ENCODE assay signal across 8 cellular contexts in genomic region chr15:67839358-67839928, GRCh38. TPM values are rescaled to one million over a fixed set of nuclear protein-coding genes. Genes with fewer than 3 reads are reported as not detected.
DNase-seq lines count a peak whose midpoint lies in the region; ATAC-seq, FAIRE-seq and TF ChIP-seq lines count a peak whose summit lies in the region.

No MANE protein-coding gene starts in this region.

- peak overlapping the region; percentile 93 for H3K4me2 ChIP-seq in A549
- H3K4me2 ChIP-seq in mammary epithelial cell (ENCODE audit: insufficient read depth, low read depth, low read length): peak overlapping the region; percentile 91

- FAIRE-seq in A549 (lab: Jason Lieb, UNC): no peak

- peak overlapping the region; percentile 98 for H3K27ac Mint-ChIP-seq in stimulated activated naive CD8-positive, alpha-beta T cell treated with anti-CD3 and anti-CD28 coated beads, Interleukin-15, Interleukin-2, amounts not matched to agents 100 ng/mL and 50 ng/mL, for 24 hours

- peak overlapping the region; percentile 89 for H3K4me3 Mint-ChIP-seq in stimulated activated naive CD8-positive, alpha-beta T cell treated with anti-CD3 and anti-CD28 coated beads, Interleukin-15, Interleukin-2, amounts not matched to agents 100 ng/mL and 50 ng/mL, for 24 hours

- TF ChIP-seq EP300 in A549 (IDR thresholded peaks at IDR 0.05): no peak

- peaks cover 22% of the 10 kb centered on the region for H3K27me3 Mint-ChIP-seq in stimulated activated naive CD8-positive, alpha-beta T cell treated with anti-CD3 and anti-CD28 coated beads, Interleukin-15, Interleukin-2, amounts not matched to agents 100 ng/mL and 50 ng/mL, for 24 hours

- H3K9me3 ChIP-seq in A549 (no peaks in the 10 kb centered on the region), mammary epithelial cell (replicated peaks; ENCODE audit: insufficient read depth, low read length) (no peaks in the 10 kb centered on the region)

- H3K36me3 ChIP-seq in mammary epithelial cell (ENCODE audit: insufficient read depth, low read length): no peaks in the 10 kb centered on the region

- BruUV-seq in mammary epithelial cell (replicated peaks; lab: Mats Ljungman, UMichigan): TSS peak; percentile 95

- peak; percentile 62 to 68 for ATAC-seq in A549

- dilution Hi-C loops in mammary epithelial cell (cut with HindIII; ENCODE audit: low sequenced_read_pairs): no loop called here

- CTCF ChIA-PET in A549 (lab: Yijun Ruan, JAX): interaction anchor here (1.0 to 5.3 kb wide), 2 partner anchors 381 to 893 kb away, joined by 3 to 67 read pairs; no protein-coding TSS in a partner anchor
- CTCF ChIA-PET in mammary epithelial cell (lab: Charles Lee; ENCODE audit: low non-redundant PET): interaction anchor here (0.5 kb wide), 1 partner anchor 895 kb away, joined by 4 read pairs; no protein-coding TSS in a partner anchor

- TF ChIP-seq RAD21 in A549 (conservative IDR thresholded peaks at IDR 0.05 in 1 of 2, IDR thresholded peaks at IDR 0.05 in 1 of 2): 0 out of 5 replicates have a peak, but pooled peaks of 1 of the 2 experiments have one; percentile 7

- H3K9ac ChIP-seq in mammary epithelial cell (ENCODE audit: insufficient read depth, low read length): peak overlapping the region; percentile 80

- H3K9me3 Mint-ChIP-seq in stimulated activated naive CD8-positive, alpha-beta T cell treated with anti-CD3 and anti-CD28 coated beads, Interleukin-15, Interleukin-2, amounts not matched to agents 100 ng/mL and 50 ng/mL, for 24 hours: no peaks in the 10 kb centered on the region

- 6% methylated on average over 12 of the region's 12 CpGs for WGBS in A549 (ENCODE audit: missing lambda C conversion rate)
- WGBS in mammary epithelial cell (ENCODE audit: low coverage, missing lambda C conversion rate): 4% methylated on average over 12 of the region's 12 CpGs

- TF ChIP-seq POLR2A in A549 (IDR thresholded peaks at IDR 0.05; ENCODE audit: low read length): no peak

- TF ChIP-seq CTCF in A549 (IDR thresholded peaks at IDR 0.05) (no peak; the same call in 2 of the 3 replicates), GM12875 (IDR thresholded peaks at IDR 0.05; ENCODE audit: borderline replicate concordance, insufficient read depth, low read depth, low read length) (no peak), mammary epithelial cell (conservative IDR thresholded peaks at IDR 0.05 in 1 of 2, IDR thresholded peaks at IDR 0.05 in 1 of 2; ENCODE audit: extremely low read depth in 1 of 2, insufficient read depth in 1 of 2, low read depth in 1 of 2, low read length in 2 of 2) (no peak)

- H3K79me2 ChIP-seq in mammary epithelial cell (ENCODE audit: insufficient read depth, low read length): no peaks in the 10 kb centered on the region

- peak; percentile 76 to 94 for DNase-seq in A549 (ENCODE audit: low read depth in 1 of 2, low spot score in 1 of 2)
- peak; percentile 64 for DNase-seq in HT1080 (ENCODE audit: low read depth)
- DNase-seq in RKO (ENCODE audit: low spot score): peak; percentile 67
- DNase-seq in mammary epithelial cell: peak; percentile 66
- peak; percentile 69 for DNase-seq in kidney tubule cell (ENCODE audit: low spot score)
- DNase-seq in NK-92 (lab: John Stamatoyannopoulos, UW; ENCODE audit: unreplicated experiment): no peak

- intact Hi-C loops in mammary epithelial cell (cut with micrococcal nuclease): loop anchor here (5.0 to 10.0 kb wide), 5 partner anchors 317 to 792 kb away; partner anchors contain the start of gene C15orf61

- H2AFZ ChIP-seq in mammary epithelial cell (ENCODE audit: low read depth, low read length): peak overlapping the region; percentile 89

- POLR2A ChIA-PET in A549 (lab: Yijun Ruan, JAX): interaction anchor here (1.0 kb wide), 1 partner anchor 336 kb away, joined by 3 read pairs; no protein-coding TSS in a partner anchor

- H3K4me1 ChIP-seq in A549 (peaks cover 17% of the 10 kb centered on the region), mammary epithelial cell (ENCODE audit: insufficient read depth, low read length) (peaks cover 33% of the 10 kb centered on the region)

- H3K27ac ChIP-seq in A549 (peak overlapping the region; percentile 87 to 92), mammary epithelial cell (ENCODE audit: insufficient read depth, low read depth, low read length) (peak overlapping the region; percentile 93)

- H3K4me1 Mint-ChIP-seq in stimulated activated naive CD8-positive, alpha-beta T cell treated with anti-CD3 and anti-CD28 coated beads, Interleukin-15, Interleukin-2, amounts not matched to agents 100 ng/mL and 50 ng/mL, for 24 hours (ENCODE audit: low read depth): peaks cover 48% of the 10 kb centered on the region

- H3K4me3 ChIP-seq in A549 (peak overlapping the region; percentile 69), GM12875 (ENCODE audit: low read depth, low read length) (peak overlapping the region; percentile 18), mammary epithelial cell (replicated peaks in 1 of 3; ENCODE audit: insufficient read depth in 1 of 3, low read depth in 2 of 3, low read length in 3 of 3) (peak overlapping the region; percentile 43 to 84 (median 74))

- H4K20me1 ChIP-seq in mammary epithelial cell (ENCODE audit: insufficient read depth, low read length): no peaks in the 10 kb centered on the region

- peaks cover 6% of the 10 kb centered on the region for H3K36me3 Mint-ChIP-seq in stimulated activated naive CD8-positive, alpha-beta T cell treated with anti-CD3 and anti-CD28 coated beads, Interleukin-15, Interleukin-2, amounts not matched to agents 100 ng/mL and 50 ng/mL, for 24 hours (ENCODE audit: low read depth)

- in situ Hi-C loops in mammary epithelial cell (cut with MboI; ENCODE audit: low sequenced_read_pairs in 2 of 2): loop anchor here (5.0 to 25.0 kb wide), 3 partner anchors 305 to 902 kb away; no protein-coding TSS in a partner anchor

- peaks cover 16% of the 10 kb centered on the region for H3K27me3 ChIP-seq in mammary epithelial cell (ENCODE audit: insufficient read depth, low read length)

TF ChIP-seq in A549, 52 proteins besides CTCF, POLR2A, EP300 and RAD21 (continues in another document):
- TF ChIP-seq CHD2 (IDR thresholded peaks at IDR 0.05; ENCODE audit: low read length, partially characterized antibody) (no peak), HEYL (CRISPR knock-in tag; IDR thresholded peaks at IDR 0.05) (no peak), PHF8 (IDR thresholded peaks at IDR 0.05; ENCODE audit: borderline replicate concordance, low read depth) (peak; percentile 26; the same call in 1 of the 2 replicates), TP53 (CRISPR knock-in tag; IDR thresholded peaks at IDR 0.05) (no peak), BCL3 (IDR thresholded peaks at IDR 0.05) (no peak), MAFK (IDR thresholded peaks at IDR 0.05; ENCODE audit: partially characterized antibody) (no peak), ELK1 (IDR thresholded peaks at IDR 0.05; ENCODE audit: low read depth, low read length) (no peak), KDM1A (IDR thresholded peaks at IDR 0.05; ENCODE audit: low read depth) (no peak), MYC (IDR thresholded peaks at IDR 0.05; ENCODE audit: borderline replicate concordance, low read length) (no peak), KDM5A (IDR thresholded peaks at IDR 0.05) (no peak), FOSL2 (IDR thresholded peaks at IDR 0.05) (no peak), FOSL2 (CRISPR knock-in tag; IDR thresholded peaks at IDR 0.05) (0 out of 2 replicates have a peak, but pooled peaks have one; percentile 21)

RNA-seq across cellular contexts. Expression of gene RNU6-1, which starts 0.4 kb away (rescaled TPM):
- polyA plus RNA-seq in A549 (2011; rRNA removed) (not detected in 2 replicates), A549 (2017; fragmentation: RNase III; extraction: RNeasy Plus Mini Kit Qiagen cat#74134 plus additional on column Dnase treatment) (not detected in 3 replicates), mammary epithelial cell (not detected)
- polyA plus RNA-seq in A549 (2012; cell fraction: cytosol; rRNA removed): not detected in 2 replicates
- not detected in 2 replicates for polyA plus RNA-seq in A549 (2012; cell fraction: nucleus; rRNA removed)
- under 0.01 TPM in 1 of 2 replicates, not detected in the other for polyA minus RNA-seq in A549 (2011; rRNA and poly(A)+ RNA removed)
- total RNA-seq in HT1080 (2014; rRNA removed; shearing (Covaris generic)): not detected in 2 replicates
- not detected in 2 replicates for polyA plus RNA-seq in HT1080 (2015; cell fraction: cytosol; rRNA removed)
- not detected in 2 replicates for polyA plus RNA-seq in HT1080 (2015; cell fraction: nucleus; rRNA removed)
- not detected for total RNA-seq in mammary epithelial cell
- not detected for polyA minus RNA-seq in mammary epithelial cell

RNA-seq across cellular contexts. Expression of gene SKOR1, which starts 14.1 kb away (rescaled TPM):
- polyA plus RNA-seq in A549 (2011; rRNA removed): 0.03 TPM in 2 replicates
- polyA plus RNA-seq in A549 (2012; cell fraction: cytosol; rRNA removed): 0.01 and 0.06 TPM in 2 replicates
- 0.19 and 0.28 TPM in 2 replicates for polyA plus RNA-seq in A549 (2012; cell fraction: nucleus; rRNA removed)
- polyA plus RNA-seq in A549 (2017; fragmentation: RNase III; extraction: RNeasy Plus Mini Kit Qiagen cat#74134 plus additional on column Dnase treatment): 0.04 to 0.11 TPM (median 0.05 TPM) in 3 replicates
- 0.10 and 0.12 TPM in 2 replicates for polyA minus RNA-seq in A549 (2011; rRNA and poly(A)+ RNA removed)
- total RNA-seq in HT1080 (2014; rRNA removed; shearing (Covaris generic)): not detected in 2 replicates
- polyA plus RNA-seq in HT1080 (2015; cell fraction: cytosol; rRNA removed): 0.09 and 0.20 TPM in 2 replicates
- 0.11 and 0.49 TPM in 2 replicates for polyA plus RNA-seq in HT1080 (2015; cell fraction: nucleus; rRNA removed)
- under 1 TPM in 1 of 2 donors, not detected in 1; under 0.01 TPM for total RNA-seq in mammary epithelial cell
- polyA plus RNA-seq in mammary epithelial cell: 0.02 TPM
- not detected for polyA minus RNA-seq in mammary epithelial cell

Comparison
In these comparisons a context has a peak if more than half of its experiments do, and no peak if none do; other contexts are left out.
1. H3K4me3 ChIP-seq: peak in every context shown above with its lines; median percentile 74 in mammary epithelial cell; 69 in A549; 18 in GM12875.